Comparison of ENCODE assay signal across 7 cellular contexts in the genomic region with DNA sequence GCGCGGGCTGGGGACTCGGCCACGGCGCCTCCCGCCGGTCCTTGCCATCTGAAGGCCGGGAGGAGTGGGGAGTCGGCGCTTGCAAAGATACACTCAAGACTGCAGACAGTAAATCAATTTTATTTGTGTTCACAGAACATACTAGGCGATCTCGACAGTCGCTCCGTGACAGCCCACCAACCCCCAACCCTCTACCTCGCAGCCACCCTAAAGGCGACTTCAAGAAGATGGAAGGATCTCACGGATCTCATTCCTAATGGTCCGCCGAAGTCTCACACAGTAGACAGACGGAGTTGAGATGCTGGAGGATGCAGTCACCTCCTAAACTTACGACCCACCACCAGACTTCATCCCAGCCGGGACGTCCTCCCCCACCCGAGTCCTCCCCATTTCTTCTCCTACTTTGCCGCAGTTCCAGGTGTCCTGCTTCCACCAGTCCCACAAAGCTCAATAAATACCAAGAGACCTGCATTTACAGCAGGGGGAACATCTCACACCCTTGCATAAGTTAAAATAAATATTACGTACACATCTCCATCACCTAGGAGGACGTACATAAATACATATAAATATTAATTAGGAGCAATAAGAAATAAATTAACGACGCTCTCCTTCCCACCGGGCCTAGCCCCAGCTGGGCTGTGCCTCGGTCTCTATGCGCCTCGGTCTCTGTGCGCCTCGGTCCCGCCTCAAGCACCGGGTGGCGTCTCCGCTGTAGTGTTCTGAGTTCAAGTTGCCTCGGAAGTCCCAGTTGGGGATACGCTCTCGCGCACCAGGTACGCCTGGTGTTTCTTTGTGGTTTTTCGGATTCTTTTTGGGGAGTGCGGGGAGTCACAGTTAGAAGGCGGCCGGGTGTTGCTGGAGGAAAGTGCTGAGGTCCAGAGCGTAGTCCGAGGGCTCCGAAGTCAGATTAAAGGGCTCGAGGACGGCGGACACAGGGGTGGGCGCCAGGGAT. TPM values are rescaled to one million over a fixed set of nuclear protein-coding genes. Genes with fewer than 3 reads are reported as not detected.
A peak's percentile ranks its signal among the peaks of the same experiment; 100 is the strongest.
DNase-seq lines count a peak whose midpoint lies in the region; ATAC-seq, FAIRE-seq and TF ChIP-seq lines count a peak whose summit lies in the region.

No MANE protein-coding gene starts in this region.

- intact Hi-C loops in pancreas (cut with DNase I), result no loop called here

- FAIRE-seq in pancreas (lab: Jason Lieb, UNC), result no peak

- peak; percentile 19 for ATAC-seq in GM19043 (IDR thresholded peaks at IDR 0.05; ENCODE audit: low read depth, unreplicated experiment)
- peak; percentile 11 to 26 (median 20) for ATAC-seq in pancreas
- no peak for ATAC-seq in GM18498 (IDR thresholded peaks at IDR 0.05; ENCODE audit: unreplicated experiment)

- peak overlapping the region; percentile 69 to 87 for H3K4me3 ChIP-seq in foreskin fibroblast (ENCODE audit: low read depth in 1 of 2, low read length in 2 of 2)
- H3K4me3 ChIP-seq in pancreas, result peak overlapping the region; percentile 45 to 97 (median 78)

- H3K36me3 ChIP-seq in pancreas, result peaks cover 0 to 8% (median 0%) of the 10 kb centered on the region in 3 donors

- TF ChIP-seq CTCF in foreskin fibroblast (IDR thresholded peaks at IDR 0.05; ENCODE audit: low read depth, low read length) (no peak), pancreas (IDR thresholded peaks at IDR 0.05) (no peak)

- peak; percentile 59 for DNase-seq in HT-29 (ENCODE audit: low spot score)
- peak; percentile 48 for DNase-seq in activated T-cell treated with anti-CD3 and anti-CD28 coated beads, Interleukin-2, amount 50 U/mL, for 1 hour
- DNase-seq in foreskin fibroblast, result peak in 1 of 2 donors; percentile 45
- peak in 4 of 6 donors; percentile 53 to 69 (median 58) for DNase-seq in pancreas
- no peak for DNase-seq in SHP77 (lab: John Stamatoyannopoulos, UW)

- peak overlapping the region; percentile 91 to 98 (median 95) for H3K27ac ChIP-seq in pancreas

- WGBS in pancreas, 2 donors, result 2% methylated on average over 55 of the region's 55 CpGs

- H3K27me3 ChIP-seq in pancreas, result no peaks in the 10 kb centered on the region

- no peaks in the 10 kb centered on the region for H3K9me3 ChIP-seq in pancreas

- peaks cover 17 to 42% (median 18%) of the 10 kb centered on the region in 3 donors for H3K4me1 ChIP-seq in pancreas

RNA-seq across cellular contexts. Expression of a gene that starts 0.9 kb away (rescaled TPM):
- total RNA-seq in HT-29 (2014; rRNA removed; shearing (Covaris generic)), result 142 and 152 TPM in 2 replicates
- total RNA-seq in pancreas, result 10 to 100 TPM; 45.7 to 92.2 (median 51.3) TPM
- polyA plus RNA-seq in pancreas, result 100 to 1,000 TPM; 123 to 151 TPM

RNA-seq across cellular contexts. Expression of a gene that starts 1.0 kb away (rescaled TPM):
- 200 and 206 TPM in 2 replicates for total RNA-seq in HT-29 (2014; rRNA removed; shearing (Covaris generic))
- 10 to 100 TPM; 23.0 to 87.5 (median 41.3) TPM for total RNA-seq in pancreas
- 100 to 1,000 TPM in 1 of 2 donors, 10 to 100 TPM in 1; 99.4 to 174 TPM for polyA plus RNA-seq in pancreas

RNA-seq across cellular contexts. Expression of a gene that starts 23.2 kb away (rescaled TPM):
- total RNA-seq in HT-29 (2014; rRNA removed; shearing (Covaris generic)), result 935 and 959 TPM in 2 replicates
- 100 to 1,000 TPM in 4 of 6 donors, 10 to 100 TPM in 2; 66.1 to 171 (median 116) TPM for total RNA-seq in pancreas
- 100 to 1,000 TPM in 1 of 2 donors, 10 to 100 TPM in 1; 67.9 to 111 TPM for polyA plus RNA-seq in pancreas

RNA-seq across cellular contexts. Expression of a gene that starts 26.3 kb away (rescaled TPM):
- total RNA-seq in HT-29 (2014; rRNA removed; shearing (Covaris generic)), result 24.8 and 24.9 TPM in 2 replicates
- 10 to 100 TPM; 12.3 to 18.7 (median 13.5) TPM for total RNA-seq in pancreas
- polyA plus RNA-seq in pancreas, result 10 to 100 TPM; 18.9 to 28.0 TPM

RNA-seq across cellular contexts. Expression of a gene that starts 52.6 kb away (rescaled TPM):
- 16.2 and 18.3 TPM in 2 replicates for total RNA-seq in HT-29 (2014; rRNA removed; shearing (Covaris generic))
- total RNA-seq in pancreas, result 1 to 10 TPM; 3.3 to 7.9 (median 4.6) TPM
- polyA plus RNA-seq in pancreas, result 10 to 100 TPM; 18.2 to 23.6 TPM

Comparison
In these comparisons a context has a peak if more than half of its experiments do, and no peak if none do; other contexts are left out.
1. DNase-seq: peak in HT-29 (single experiment), activated T-cell treated with anti-CD3 and anti-CD28 coated beads, Interleukin-2, amount 50 U/mL, for 1 hour (single experiment) and pancreas (4 of 6); none in SHP77 (0 of 2).